Comparison of ENCODE assay signal across 8 cellular contexts in genomic region chr10:131899695-131900349, GRCh38. TPM values are rescaled to one million over a fixed set of nuclear protein-coding genes. Genes with fewer than 3 reads are reported as not detected.
A peak's percentile ranks its signal among the peaks of the same experiment; 100 is the strongest.
DNase-seq lines count a peak whose midpoint lies in the region; ATAC-seq, FAIRE-seq and TF ChIP-seq lines count a peak whose summit lies in the region.

No MANE protein-coding gene starts in this region.

- CTCF ChIA-PET in RWPE1 (lab: Yijun Ruan, JAX), result interaction anchor here (0.5 to 1.1 kb wide), 5 partner anchors 14 to 1775 kb away, joined by 3 to 5 read pairs (median 3); no protein-coding TSS in a partner anchor

- H3K27ac ChIP-seq in RWPE1, result peak overlapping the region; percentile 85
- peak overlapping the region; percentile 92 to 98 (median 96) for H3K27ac ChIP-seq in esophagus muscularis mucosa (replicated peaks in 1 of 4)
- peak overlapping the region; percentile 89 to 96 (median 95) for H3K27ac ChIP-seq in pancreas

- DNase-seq in T-helper 1 cell (no peak), RWPE1 (ENCODE audit: low spot score) (no peak), esophagus muscularis mucosa (ENCODE audit: extremely low spot score) (no peak), pancreas (no peak), iPS-NIHi7 (ENCODE audit: extremely low spot score) (no peak), hypothalamus (lab: John Stamatoyannopoulos, UW) (no peak)

- H3K4me3 ChIP-seq in esophagus muscularis mucosa (peak overlapping the region; percentile 76 to 96 (median 88)), pancreas (peak overlapping the region; percentile 49 to 98 (median 84))

- H3K36me3 Mint-ChIP-seq in T-helper 1 cell treated with Interleukin-12 subunit alpha and Interleukin-12 subunit beta and Interleukin-4 antibody, amounts not matched to agents 30 μg/mL and 1 μg/mL, for 36 hours (ENCODE audit: low read depth), result peaks cover 9% of the 10 kb centered on the region

- H3K9me3 ChIP-seq in esophagus muscularis mucosa (no peaks in the 10 kb centered on the region), pancreas (no peaks in the 10 kb centered on the region)

- no peaks in the 10 kb centered on the region for H3K9me3 Mint-ChIP-seq in T-helper 1 cell treated with Interleukin-12 subunit alpha and Interleukin-12 subunit beta and Interleukin-4 antibody, amounts not matched to agents 30 μg/mL and 1 μg/mL, for 36 hours

- H3K27me3 ChIP-seq in esophagus muscularis mucosa (peaks cover 0 to 27% (median 6%) of the 10 kb centered on the region in 4 donors), pancreas (no peaks in the 10 kb centered on the region)

- TF ChIP-seq EP300 in esophagus muscularis mucosa (IDR thresholded peaks at IDR 0.05), result no peak

- ATAC-seq in pancreas (no peak), GM21515 (IDR thresholded peaks at IDR 0.05; ENCODE audit: unreplicated experiment) (no peak)

- TF ChIP-seq POLR2A in esophagus muscularis mucosa (IDR thresholded peaks at IDR 0.05; ENCODE audit: low read depth), result no peak

- POLR2A ChIA-PET in RWPE1 (lab: Yijun Ruan, JAX; ENCODE audit: low non-redundant PET), result interaction anchor here (0.7 to 1.8 kb wide), 3 partner anchors 14 to 46 kb away, joined by 3 to 5 read pairs (median 3); no protein-coding TSS in a partner anchor

- peaks cover 16% of the 10 kb centered on the region for H3K27me3 Mint-ChIP-seq in T-helper 1 cell treated with Interleukin-12 subunit alpha and Interleukin-12 subunit beta and Interleukin-4 antibody, amounts not matched to agents 30 μg/mL and 1 μg/mL, for 36 hours (ENCODE audit: low read depth)

- FAIRE-seq in pancreas (lab: Jason Lieb, UNC), result no peak

- H3K4me1 Mint-ChIP-seq in T-helper 1 cell treated with Interleukin-12 subunit alpha and Interleukin-12 subunit beta and Interleukin-4 antibody, amounts not matched to agents 30 μg/mL and 1 μg/mL, for 36 hours (ENCODE audit: low read depth), result peaks cover 31% of the 10 kb centered on the region

- 17% methylated on average over 19 of the region's 24 CpGs for WGBS in esophagus muscularis mucosa
- 10 to 18% methylated on average over 24 of the region's 24 CpGs for WGBS in pancreas, 2 donors

- peak overlapping the region; percentile 81 for H3K27ac Mint-ChIP-seq in T-helper 1 cell treated with Interleukin-12 subunit alpha and Interleukin-12 subunit beta and Interleukin-4 antibody, amounts not matched to agents 30 μg/mL and 1 μg/mL, for 36 hours

- H3K4me3 Mint-ChIP-seq in T-helper 1 cell treated with Interleukin-12 subunit alpha and Interleukin-12 subunit beta and Interleukin-4 antibody, amounts not matched to agents 30 μg/mL and 1 μg/mL, for 36 hours, result peak overlapping the region; percentile 83

- H3K4me1 ChIP-seq in esophagus muscularis mucosa (peaks cover 33 to 41% (median 40%) of the 10 kb centered on the region in 4 donors), pancreas (peaks cover 0 to 22% (median 0%) of the 10 kb centered on the region in 3 donors)

- intact Hi-C loops in esophagus muscularis mucosa (cut with DNase I), result loop anchor here (5.0 kb wide), 1 partner anchor 82 kb away; the partner anchor contains the start of gene BNIP3
- intact Hi-C loops in pancreas (cut with DNase I), result loop anchor here in 1 of 3 donors (5.0 kb wide), 1 partner anchor 42 kb away; no protein-coding TSS in a partner anchor

- no peak for TF ChIP-seq CTCF in RWPE1 (conservative IDR thresholded peaks at IDR 0.05; ENCODE audit: low read depth)
- TF ChIP-seq CTCF in esophagus muscularis mucosa (IDR thresholded peaks at IDR 0.05), result no peak
- TF ChIP-seq CTCF in pancreas (IDR thresholded peaks at IDR 0.05), result no peak

- H3K36me3 ChIP-seq in esophagus muscularis mucosa, result no peaks in the 10 kb centered on the region
- H3K36me3 ChIP-seq in pancreas, result no peaks in the 10 kb centered on the region

RNA-seq across cellular contexts. Expression of gene PPP2R2D, which starts 1.0 kb away (rescaled TPM):
- total RNA-seq in esophagus muscularis mucosa (10 to 100 TPM; 38.2 to 49.7 (median 41.0) TPM), pancreas (10 to 100 TPM; 25.5 to 87.7 (median 33.6) TPM)
- 10 to 100 TPM; 32.2 to 66.8 TPM for polyA plus RNA-seq in pancreas
